ENCODE assay signal across 1 cellular context in genomic region chr22:31140746-31141145, GRCh38.
TF ChIP-seq lines count a peak whose summit lies in the region.

No MANE protein-coding gene starts in this region.

TF ChIP-seq in HepG2, 621 proteins besides CTCF, POLR2A, EP300 and RAD21:
- no peak for TF ChIP-seq ZNF556 (CRISPR knock-in tag; IDR thresholded peaks at IDR 0.05; ENCODE audit: borderline replicate concordance)
- TF ChIP-seq ZNF720 (CRISPR knock-in tag; IDR thresholded peaks at IDR 0.05), result no peak
- TF ChIP-seq ZC3H13 (CRISPR knock-in tag; IDR thresholded peaks at IDR 0.05), result no peak
- no peak for TF ChIP-seq ZUFSP (CRISPR knock-in tag; IDR thresholded peaks at IDR 0.05; ENCODE audit: borderline replicate concordance)
- TF ChIP-seq, protein P1, sequence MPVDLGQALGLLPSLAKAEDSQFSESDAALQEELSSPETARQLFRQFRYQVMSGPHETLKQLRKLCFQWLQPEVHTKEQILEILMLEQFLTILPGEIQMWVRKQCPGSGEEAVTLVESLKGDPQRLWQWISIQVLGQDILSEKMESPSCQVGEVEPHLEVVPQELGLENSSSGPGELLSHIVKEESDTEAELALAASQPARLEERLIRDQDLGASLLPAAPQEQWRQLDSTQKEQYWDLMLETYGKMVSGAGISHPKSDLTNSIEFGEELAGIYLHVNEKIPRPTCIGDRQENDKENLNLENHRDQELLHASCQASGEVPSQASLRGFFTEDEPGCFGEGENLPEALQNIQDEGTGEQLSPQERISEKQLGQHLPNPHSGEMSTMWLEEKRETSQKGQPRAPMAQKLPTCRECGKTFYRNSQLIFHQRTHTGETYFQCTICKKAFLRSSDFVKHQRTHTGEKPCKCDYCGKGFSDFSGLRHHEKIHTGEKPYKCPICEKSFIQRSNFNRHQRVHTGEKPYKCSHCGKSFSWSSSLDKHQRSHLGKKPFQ (CRISPR knock-in tag; IDR thresholded peaks at IDR 0.05; ENCODE audit: insufficient replicate concordance), result no peak
- TF ChIP-seq ZNF224 (CRISPR knock-in tag; IDR thresholded peaks at IDR 0.05), result no peak
- TF ChIP-seq, protein P2, sequence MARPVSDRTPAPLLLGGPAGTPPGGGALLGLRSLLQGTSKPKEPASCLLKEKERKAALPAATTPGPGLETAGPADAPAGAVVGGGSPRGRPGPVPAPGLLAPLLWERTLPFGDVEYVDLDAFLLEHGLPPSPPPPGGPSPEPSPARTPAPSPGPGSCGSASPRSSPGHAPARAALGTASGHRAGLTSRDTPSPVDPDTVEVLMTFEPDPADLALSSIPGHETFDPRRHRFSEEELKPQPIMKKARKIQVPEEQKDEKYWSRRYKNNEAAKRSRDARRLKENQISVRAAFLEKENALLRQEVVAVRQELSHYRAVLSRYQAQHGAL (CRISPR knock-in tag; IDR thresholded peaks at IDR 0.05; ENCODE audit: not compliant biosample characterization), result no peak
- TF ChIP-seq SOX5 (CRISPR knock-in tag; IDR thresholded peaks at IDR 0.05; ENCODE audit: borderline replicate concordance), result no peak
- no peak for TF ChIP-seq HHEX (CRISPR knock-in tag; IDR thresholded peaks at IDR 0.05)
